In the genomic region with DNA sequence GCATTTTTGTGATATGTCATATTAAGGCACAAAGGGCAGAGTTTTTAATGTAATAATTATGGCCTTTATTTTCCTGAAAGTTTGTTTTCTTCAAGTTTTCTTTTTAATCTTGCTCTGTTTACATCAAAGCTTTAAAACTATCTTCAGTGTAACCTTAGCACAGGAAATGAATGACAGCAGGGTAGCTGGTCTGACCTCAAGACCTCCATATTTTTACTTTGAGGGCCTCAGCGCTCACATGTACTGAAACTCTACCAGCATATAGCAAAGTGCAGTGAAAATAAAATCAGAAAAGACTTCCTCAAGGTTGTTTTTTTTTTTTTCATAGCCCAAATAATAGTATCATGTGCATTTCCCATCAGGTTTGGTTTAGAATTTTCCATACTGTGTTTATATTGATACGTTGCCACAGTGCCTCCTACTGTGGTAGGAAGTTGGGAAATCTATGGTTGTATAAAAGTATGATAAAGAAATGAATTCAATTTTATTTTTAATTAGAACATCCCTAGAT, we compare ENCODE assay signal across 22 cellular contexts.
DNase-seq lines count a peak whose midpoint lies in the region; ATAC-seq, FAIRE-seq and TF ChIP-seq lines count a peak whose summit lies in the region.
"Had no signal": no experiment of that assay in that cellular context is flagged by ENCODE, and none has a peak within 500 bp of the region (broad histone marks: within the 10 kb centered on the region; RNA-seq: fewer than 3 reads in every experiment).

No MANE protein-coding gene starts in this region.

- H3K9me3 Mint-ChIP-seq in activated CD4-positive, alpha-beta T cell treated with anti-CD3 and anti-CD28 coated beads, Interleukin-2, amount 10 ng/mL, durations not matched to agents 7 days and 5 days = peaks cover 8% of the 10 kb centered on the region
- no peaks in the 10 kb centered on the region for H3K9me3 Mint-ChIP-seq in activated naive CD8-positive, alpha-beta T cell (ENCODE audit: low read depth)
- H3K9me3 Mint-ChIP-seq: H9 had no signal

- TF ChIP-seq CTCF in mucosa of descending colon (IDR thresholded peaks at IDR 0.05) = no peak

- ATAC-seq in mucosa of descending colon (peak; percentile 61), GM18519 (IDR thresholded peaks at IDR 0.05; ENCODE audit: low FRiP score, unreplicated experiment) (no peak)
- ATAC-seq: pancreas, sciatic nerve, WTC11 had no signal

- H3K9me3 ChIP-seq in KOPT-K1 (ENCODE audit: insufficient read depth, low read length, poor library complexity, severe bottlenecking) = peaks cover 10% of the 10 kb centered on the region
- H3K9me3 ChIP-seq in mucosa of descending colon = no peaks in the 10 kb centered on the region
- H3K9me3 ChIP-seq: breast epithelium, pancreas, SJCRH30 had no signal

- H3K27ac ChIP-seq in KOPT-K1 (ENCODE audit: low read depth, low read length, poor library complexity, severe bottlenecking) = peak overlapping the region; percentile 77
- H3K27ac ChIP-seq: breast epithelium, dorsolateral prefrontal cortex, pancreas, PC-9, SJCRH30 had no signal

- H3K4me1 ChIP-seq in mucosa of descending colon (ENCODE audit: low read depth) = no peaks in the 10 kb centered on the region
- H3K4me1 ChIP-seq: breast epithelium, pancreas, SJCRH30 had no signal

- no peak for FAIRE-seq in RCC 7860 (lab: Jason Lieb, UNC)
- FAIRE-seq: pancreas had no signal

- H3K36me3 Mint-ChIP-seq in activated CD4-positive, alpha-beta T cell treated with anti-CD3 and anti-CD28 coated beads, Interleukin-2, amount 10 ng/mL, durations not matched to agents 7 days and 5 days (ENCODE audit: low read depth) = peaks cover 15% of the 10 kb centered on the region
- H3K36me3 Mint-ChIP-seq in activated naive CD8-positive, alpha-beta T cell = peaks cover 2% of the 10 kb centered on the region
- H3K36me3 Mint-ChIP-seq: WTC11 had no signal

- peak; percentile 36 for DNase-seq in activated CD4-positive, alpha-beta T cell treated with anti-CD3 and anti-CD28 coated beads, Interleukin-2, amount 10 ng/mL, durations not matched to agents 7 days and 5 days
- no peak for DNase-seq in activated CD4-positive, alpha-beta T cell treated with anti-CD3 and anti-CD28 coated beads for 48 hours
- DNase-seq in mucosa of descending colon = no peak
- DNase-seq in RCC 7860 (ENCODE audit: low spot score) = no peak
- DNase-seq in NAMALWA (ENCODE audit: low spot score) = no peak
- DNase-seq: dorsolateral prefrontal cortex, foreskin melanocyte, GF-D8, H9, kidney glomerular epithelial cell, mammary epithelial cell, NCI-H1436 treated with DMSO at 0.1 percent for 48 hours, NCI-H82, pancreas, PC-9, SJCRH30 had no signal

- peak overlapping the region; percentile 85 for H3K27ac Mint-ChIP-seq in activated CD4-positive, alpha-beta T cell treated with anti-CD3 and anti-CD28 coated beads, Interleukin-2, amount 10 ng/mL, durations not matched to agents 7 days and 5 days
- peak overlapping the region; percentile 96 for H3K27ac Mint-ChIP-seq in activated naive CD8-positive, alpha-beta T cell
- H3K27ac Mint-ChIP-seq: H9, WTC11 had no signal

- H3K4me1 Mint-ChIP-seq in activated CD4-positive, alpha-beta T cell treated with anti-CD3 and anti-CD28 coated beads, Interleukin-2, amount 10 ng/mL, durations not matched to agents 7 days and 5 days = peaks cover 67% of the 10 kb centered on the region
- H3K4me1 Mint-ChIP-seq in activated naive CD8-positive, alpha-beta T cell (ENCODE audit: low read depth) = peaks cover 81% of the 10 kb centered on the region
- H3K4me1 Mint-ChIP-seq: H9 had no signal

- POLR2A ChIA-PET in activated CD4-positive, alpha-beta T cell treated with anti-CD3 and anti-CD28 coated beads, Interleukin-2, amount 10 ng/mL, durations not matched to agents 7 days and 5 days (lab: Charles Lee) = interaction anchor here (0.9 kb wide), 1 partner anchor 16 kb away, joined by 4 read pairs; no protein-coding TSS in a partner anchor

- no peak overlapping the region for H3K4me3 Mint-ChIP-seq in activated CD4-positive, alpha-beta T cell treated with anti-CD3 and anti-CD28 coated beads, Interleukin-2, amount 10 ng/mL, durations not matched to agents 7 days and 5 days
- peak overlapping the region; percentile 43 for H3K4me3 Mint-ChIP-seq in activated naive CD8-positive, alpha-beta T cell
- H3K4me3 Mint-ChIP-seq: H9, WTC11 had no signal

- H3K36me3 ChIP-seq in KOPT-K1 (ENCODE audit: insufficient read depth, low read length) (peaks cover 9% of the 10 kb centered on the region; the same call in 1 of the 2 replicates), mucosa of descending colon (ENCODE audit: low read depth) (no peaks in the 10 kb centered on the region)
- H3K36me3 ChIP-seq: breast epithelium, pancreas, SJCRH30 had no signal

- no peaks in the 10 kb centered on the region for H3K27me3 Mint-ChIP-seq in activated CD4-positive, alpha-beta T cell treated with anti-CD3 and anti-CD28 coated beads, Interleukin-2, amount 10 ng/mL, durations not matched to agents 7 days and 5 days
- no peaks in the 10 kb centered on the region for H3K27me3 Mint-ChIP-seq in activated naive CD8-positive, alpha-beta T cell

- no peak overlapping the region for H3K4me3 ChIP-seq in mucosa of descending colon
- H3K4me3 ChIP-seq: breast epithelium, dorsolateral prefrontal cortex, pancreas, PC-9, SJCRH30 had no signal

- CTCF ChIA-PET in activated CD4-positive, alpha-beta T cell treated with anti-CD3 and anti-CD28 coated beads, Interleukin-2, amount 10 ng/mL, durations not matched to agents 7 days and 5 days (lab: Charles Lee) = interaction anchor here (1.0 to 2.7 kb wide), 11 partner anchors 9 to 314 kb away, joined by 3 to 12 read pairs (median 4); a partner anchor contains a TSS

- intact Hi-C loops in mucosa of descending colon (cut with DNase I, micrococcal nuclease) = no loop called here
